ENCODE assay signal across 15 cellular contexts in genomic region chr5:72231989-72232703, GRCh38.
DNase-seq lines count a peak whose midpoint lies in the region; ATAC-seq and TF ChIP-seq lines count a peak whose summit lies in the region.
"Had no signal": no experiment of that assay in that cellular context is flagged by ENCODE, and none has a peak within 500 bp of the region (broad histone marks: within the 10 kb centered on the region; RNA-seq: fewer than 3 reads in every experiment).

No MANE protein-coding gene starts in this region.

- H3K36me3 ChIP-seq in CD4-positive, alpha-beta memory T cell (ENCODE audit: insufficient read depth, low read length): peaks cover 4% of the 10 kb centered on the region

- H3K4me3 Mint-ChIP-seq in CD4-positive, alpha-beta memory T cell: peak overlapping the region; percentile 5 to 78 (median 57)
- H3K4me3 Mint-ChIP-seq: dendritic cell treated with granulocyte-macrophage colony-stimulating factor and Interleukin-4, amounts not matched to agents 40 ng/mL and 50 ng/mL, for 4 days; neural crest cell had no signal

- TF ChIP-seq CTCF in fibroblast of the aortic adventitia (IDR thresholded peaks at IDR 0.05; ENCODE audit: insufficient read depth, low read length): no peak

- H3K9me3 Mint-ChIP-seq in CD4-positive, alpha-beta memory T cell: no peaks in the 10 kb centered on the region
- H3K9me3 Mint-ChIP-seq: dendritic cell treated with granulocyte-macrophage colony-stimulating factor and Interleukin-4, amounts not matched to agents 40 ng/mL and 50 ng/mL, for 4 days; neural crest cell had no signal

- no peaks in the 10 kb centered on the region for H3K27me3 Mint-ChIP-seq in CD4-positive, alpha-beta memory T cell
- H3K27me3 Mint-ChIP-seq: dendritic cell treated with granulocyte-macrophage colony-stimulating factor and Interleukin-4, amounts not matched to agents 40 ng/mL and 50 ng/mL, for 4 days had no signal

- H3K4me1 ChIP-seq in CD4-positive, alpha-beta memory T cell (ENCODE audit: insufficient read depth, low read length): peaks cover 45% of the 10 kb centered on the region

- peak overlapping the region; percentile 2 to 8 for H3K4me3 ChIP-seq in CD4-positive, alpha-beta memory T cell (ENCODE audit: low read length in 2 of 2)
- H3K4me3 ChIP-seq in fibroblast of the aortic adventitia (ENCODE audit: low read depth, low read length): no peak overlapping the region
- H3K4me3 ChIP-seq: upper lobe of left lung had no signal

- no peaks in the 10 kb centered on the region for H3K27me3 ChIP-seq in CD4-positive, alpha-beta memory T cell (ENCODE audit: insufficient read depth, low read length)
- H3K27me3 ChIP-seq: upper lobe of left lung had no signal

- CTCF ChIA-PET in CD4-positive, alpha-beta memory T cell (lab: Charles Lee; ENCODE audit: partially characterized antibody): interaction anchor here (1.1 kb wide), 1 partner anchor 76 kb away, joined by 4 read pairs; no protein-coding TSS in a partner anchor

- no peaks in the 10 kb centered on the region for H3K9me3 ChIP-seq in CD4-positive, alpha-beta memory T cell (ENCODE audit: control insufficient read depth in 1 of 2, low read length in 2 of 2)
- H3K9me3 ChIP-seq: upper lobe of left lung had no signal

- peak in 4 of 5 donors; percentile 60 to 71 (median 65) for DNase-seq in CD4-positive, alpha-beta memory T cell
- DNase-seq in H4 (ENCODE audit: low spot score) (peak; percentile 21), SIG-M5 (lab: John Stamatoyannopoulos, UW) (peak; percentile 45), fibroblast of the aortic adventitia (ENCODE audit: low read depth) (peak; percentile 43), amygdala (lab: John Stamatoyannopoulos, UW) (no peak), kidney glomerular epithelial cell (lab: John Stamatoyannopoulos, UW) (no peak)
- DNase-seq: activated CD8-positive, alpha-beta memory T cell treated with anti-CD3 and anti-CD28 coated beads, Interleukin-2, amount 50 U/mL, for 4 hours; COR-L47; RPMI8226; stimulated activated CD4-positive, alpha-beta T cell treated with anti-CD3 and anti-CD28 coated beads, Interleukin-4, amount 100 ng/mL, for 4 hours; upper lobe of left lung had no signal

- intact Hi-C loops in CD4-positive, alpha-beta memory T cell (cut with micrococcal nuclease): loop anchor here (5.0 kb wide), 2 partner anchors 75 to 95 kb away; no protein-coding TSS in a partner anchor

- H3K27ac ChIP-seq in CD4-positive, alpha-beta memory T cell (ENCODE audit: low read depth, low read length): no peak overlapping the region
- H3K27ac ChIP-seq: upper lobe of left lung had no signal

- peak overlapping the region in 6 of 7 donors; percentile 4 to 82 (median 68) for H3K27ac Mint-ChIP-seq in CD4-positive, alpha-beta memory T cell
- H3K27ac Mint-ChIP-seq: dendritic cell treated with granulocyte-macrophage colony-stimulating factor and Interleukin-4, amounts not matched to agents 40 ng/mL and 50 ng/mL, for 4 days had no signal

- POLR2A ChIA-PET in CD4-positive, alpha-beta memory T cell (lab: Charles Lee; ENCODE audit: partially characterized antibody): no interaction called here

- ATAC-seq in GM21381 (IDR thresholded peaks at IDR 0.05; ENCODE audit: unreplicated experiment) (no peak), GM21737 (IDR thresholded peaks at IDR 0.05; ENCODE audit: unreplicated experiment) (no peak)

- H3K36me3 Mint-ChIP-seq in CD4-positive, alpha-beta memory T cell: peaks cover 33 to 34% of the 10 kb centered on the region in 2 donors

- peaks cover 31 to 47% (median 39%) of the 10 kb centered on the region in 4 donors for H3K4me1 Mint-ChIP-seq in CD4-positive, alpha-beta memory T cell

Comparison
In these comparisons a context has a peak if more than half of its experiments do, and no peak if none do; other contexts are left out.
1. DNase-seq: peak in CD4-positive, alpha-beta memory T cell (4 of 5), H4 (single experiment), SIG-M5 (single experiment) and fibroblast of the aortic adventitia (single experiment); none in amygdala (0 of 56) and kidney glomerular epithelial cell (single experiment).